ENCODE assay signal across 1 cellular context in the genomic region with DNA sequence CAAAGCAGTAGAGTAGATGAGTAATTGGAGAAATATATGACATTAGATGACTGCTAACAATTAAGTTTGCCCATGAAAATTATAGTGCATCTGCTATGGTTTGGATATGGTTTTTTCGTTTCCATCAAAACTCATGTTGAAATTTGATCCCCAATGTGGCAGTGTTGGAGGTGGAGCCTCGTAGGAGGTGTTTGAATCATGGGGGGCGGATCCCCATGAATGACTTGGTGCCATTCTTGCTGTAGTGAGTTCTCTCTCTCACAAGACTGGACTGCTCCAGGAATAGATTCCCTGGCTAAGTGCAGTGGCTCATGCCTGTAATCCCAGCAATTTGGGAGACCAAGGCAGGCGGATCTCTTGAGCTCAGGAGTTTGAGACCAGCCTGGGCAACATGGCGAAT.
TF ChIP-seq lines count a peak whose summit lies in the region.

No MANE protein-coding gene starts in this region.

TF ChIP-seq in GM23338, 12 proteins besides CTCF, POLR2A, EP300 and RAD21 (continued from another document):
- TF ChIP-seq, protein P1, sequence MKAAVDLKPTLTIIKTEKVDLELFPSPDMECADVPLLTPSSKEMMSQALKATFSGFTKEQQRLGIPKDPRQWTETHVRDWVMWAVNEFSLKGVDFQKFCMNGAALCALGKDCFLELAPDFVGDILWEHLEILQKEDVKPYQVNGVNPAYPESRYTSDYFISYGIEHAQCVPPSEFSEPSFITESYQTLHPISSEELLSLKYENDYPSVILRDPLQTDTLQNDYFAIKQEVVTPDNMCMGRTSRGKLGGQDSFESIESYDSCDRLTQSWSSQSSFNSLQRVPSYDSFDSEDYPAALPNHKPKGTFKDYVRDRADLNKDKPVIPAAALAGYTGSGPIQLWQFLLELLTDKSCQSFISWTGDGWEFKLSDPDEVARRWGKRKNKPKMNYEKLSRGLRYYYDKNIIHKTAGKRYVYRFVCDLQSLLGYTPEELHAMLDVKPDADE (IDR thresholded peaks at IDR 0.05) = no peak
- TF ChIP-seq EZH2phosphoT487 (IDR thresholded peaks at IDR 0.05; ENCODE audit: unreplicated experiment) (no peak), NANOG (IDR thresholded peaks at IDR 0.05; ENCODE audit: borderline replicate concordance) (no peak), ZNF331 (CRISPR knock-in tag; IDR thresholded peaks at IDR 0.05; ENCODE audit: low read depth) (no peak), EZH2 (IDR thresholded peaks at IDR 0.05; ENCODE audit: low read depth, unreplicated experiment) (no peak), STAT1 (IDR thresholded peaks at IDR 0.05; ENCODE audit: unreplicated experiment) (no peak), JUNB (IDR thresholded peaks at IDR 0.05; ENCODE audit: unreplicated experiment) (no peak)
- TF ChIP-seq, protein P2, sequence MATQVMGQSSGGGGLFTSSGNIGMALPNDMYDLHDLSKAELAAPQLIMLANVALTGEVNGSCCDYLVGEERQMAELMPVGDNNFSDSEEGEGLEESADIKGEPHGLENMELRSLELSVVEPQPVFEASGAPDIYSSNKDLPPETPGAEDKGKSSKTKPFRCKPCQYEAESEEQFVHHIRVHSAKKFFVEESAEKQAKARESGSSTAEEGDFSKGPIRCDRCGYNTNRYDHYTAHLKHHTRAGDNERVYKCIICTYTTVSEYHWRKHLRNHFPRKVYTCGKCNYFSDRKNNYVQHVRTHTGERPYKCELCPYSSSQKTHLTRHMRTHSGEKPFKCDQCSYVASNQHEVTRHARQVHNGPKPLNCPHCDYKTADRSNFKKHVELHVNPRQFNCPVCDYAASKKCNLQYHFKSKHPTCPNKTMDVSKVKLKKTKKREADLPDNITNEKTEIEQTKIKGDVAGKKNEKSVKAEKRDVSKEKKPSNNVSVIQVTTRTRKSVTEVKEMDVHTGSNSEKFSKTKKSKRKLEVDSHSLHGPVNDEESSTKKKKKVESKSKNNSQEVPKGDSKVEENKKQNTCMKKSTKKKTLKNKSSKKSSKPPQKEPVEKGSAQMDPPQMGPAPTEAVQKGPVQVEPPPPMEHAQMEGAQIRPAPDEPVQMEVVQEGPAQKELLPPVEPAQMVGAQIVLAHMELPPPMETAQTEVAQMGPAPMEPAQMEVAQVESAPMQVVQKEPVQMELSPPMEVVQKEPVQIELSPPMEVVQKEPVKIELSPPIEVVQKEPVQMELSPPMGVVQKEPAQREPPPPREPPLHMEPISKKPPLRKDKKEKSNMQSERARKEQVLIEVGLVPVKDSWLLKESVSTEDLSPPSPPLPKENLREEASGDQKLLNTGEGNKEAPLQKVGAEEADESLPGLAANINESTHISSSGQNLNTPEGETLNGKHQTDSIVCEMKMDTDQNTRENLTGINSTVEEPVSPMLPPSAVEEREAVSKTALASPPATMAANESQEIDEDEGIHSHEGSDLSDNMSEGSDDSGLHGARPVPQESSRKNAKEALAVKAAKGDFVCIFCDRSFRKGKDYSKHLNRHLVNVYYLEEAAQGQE (IDR thresholded peaks at IDR 0.05; ENCODE audit: unreplicated experiment) = no peak
- TF ChIP-seq, protein P3, sequence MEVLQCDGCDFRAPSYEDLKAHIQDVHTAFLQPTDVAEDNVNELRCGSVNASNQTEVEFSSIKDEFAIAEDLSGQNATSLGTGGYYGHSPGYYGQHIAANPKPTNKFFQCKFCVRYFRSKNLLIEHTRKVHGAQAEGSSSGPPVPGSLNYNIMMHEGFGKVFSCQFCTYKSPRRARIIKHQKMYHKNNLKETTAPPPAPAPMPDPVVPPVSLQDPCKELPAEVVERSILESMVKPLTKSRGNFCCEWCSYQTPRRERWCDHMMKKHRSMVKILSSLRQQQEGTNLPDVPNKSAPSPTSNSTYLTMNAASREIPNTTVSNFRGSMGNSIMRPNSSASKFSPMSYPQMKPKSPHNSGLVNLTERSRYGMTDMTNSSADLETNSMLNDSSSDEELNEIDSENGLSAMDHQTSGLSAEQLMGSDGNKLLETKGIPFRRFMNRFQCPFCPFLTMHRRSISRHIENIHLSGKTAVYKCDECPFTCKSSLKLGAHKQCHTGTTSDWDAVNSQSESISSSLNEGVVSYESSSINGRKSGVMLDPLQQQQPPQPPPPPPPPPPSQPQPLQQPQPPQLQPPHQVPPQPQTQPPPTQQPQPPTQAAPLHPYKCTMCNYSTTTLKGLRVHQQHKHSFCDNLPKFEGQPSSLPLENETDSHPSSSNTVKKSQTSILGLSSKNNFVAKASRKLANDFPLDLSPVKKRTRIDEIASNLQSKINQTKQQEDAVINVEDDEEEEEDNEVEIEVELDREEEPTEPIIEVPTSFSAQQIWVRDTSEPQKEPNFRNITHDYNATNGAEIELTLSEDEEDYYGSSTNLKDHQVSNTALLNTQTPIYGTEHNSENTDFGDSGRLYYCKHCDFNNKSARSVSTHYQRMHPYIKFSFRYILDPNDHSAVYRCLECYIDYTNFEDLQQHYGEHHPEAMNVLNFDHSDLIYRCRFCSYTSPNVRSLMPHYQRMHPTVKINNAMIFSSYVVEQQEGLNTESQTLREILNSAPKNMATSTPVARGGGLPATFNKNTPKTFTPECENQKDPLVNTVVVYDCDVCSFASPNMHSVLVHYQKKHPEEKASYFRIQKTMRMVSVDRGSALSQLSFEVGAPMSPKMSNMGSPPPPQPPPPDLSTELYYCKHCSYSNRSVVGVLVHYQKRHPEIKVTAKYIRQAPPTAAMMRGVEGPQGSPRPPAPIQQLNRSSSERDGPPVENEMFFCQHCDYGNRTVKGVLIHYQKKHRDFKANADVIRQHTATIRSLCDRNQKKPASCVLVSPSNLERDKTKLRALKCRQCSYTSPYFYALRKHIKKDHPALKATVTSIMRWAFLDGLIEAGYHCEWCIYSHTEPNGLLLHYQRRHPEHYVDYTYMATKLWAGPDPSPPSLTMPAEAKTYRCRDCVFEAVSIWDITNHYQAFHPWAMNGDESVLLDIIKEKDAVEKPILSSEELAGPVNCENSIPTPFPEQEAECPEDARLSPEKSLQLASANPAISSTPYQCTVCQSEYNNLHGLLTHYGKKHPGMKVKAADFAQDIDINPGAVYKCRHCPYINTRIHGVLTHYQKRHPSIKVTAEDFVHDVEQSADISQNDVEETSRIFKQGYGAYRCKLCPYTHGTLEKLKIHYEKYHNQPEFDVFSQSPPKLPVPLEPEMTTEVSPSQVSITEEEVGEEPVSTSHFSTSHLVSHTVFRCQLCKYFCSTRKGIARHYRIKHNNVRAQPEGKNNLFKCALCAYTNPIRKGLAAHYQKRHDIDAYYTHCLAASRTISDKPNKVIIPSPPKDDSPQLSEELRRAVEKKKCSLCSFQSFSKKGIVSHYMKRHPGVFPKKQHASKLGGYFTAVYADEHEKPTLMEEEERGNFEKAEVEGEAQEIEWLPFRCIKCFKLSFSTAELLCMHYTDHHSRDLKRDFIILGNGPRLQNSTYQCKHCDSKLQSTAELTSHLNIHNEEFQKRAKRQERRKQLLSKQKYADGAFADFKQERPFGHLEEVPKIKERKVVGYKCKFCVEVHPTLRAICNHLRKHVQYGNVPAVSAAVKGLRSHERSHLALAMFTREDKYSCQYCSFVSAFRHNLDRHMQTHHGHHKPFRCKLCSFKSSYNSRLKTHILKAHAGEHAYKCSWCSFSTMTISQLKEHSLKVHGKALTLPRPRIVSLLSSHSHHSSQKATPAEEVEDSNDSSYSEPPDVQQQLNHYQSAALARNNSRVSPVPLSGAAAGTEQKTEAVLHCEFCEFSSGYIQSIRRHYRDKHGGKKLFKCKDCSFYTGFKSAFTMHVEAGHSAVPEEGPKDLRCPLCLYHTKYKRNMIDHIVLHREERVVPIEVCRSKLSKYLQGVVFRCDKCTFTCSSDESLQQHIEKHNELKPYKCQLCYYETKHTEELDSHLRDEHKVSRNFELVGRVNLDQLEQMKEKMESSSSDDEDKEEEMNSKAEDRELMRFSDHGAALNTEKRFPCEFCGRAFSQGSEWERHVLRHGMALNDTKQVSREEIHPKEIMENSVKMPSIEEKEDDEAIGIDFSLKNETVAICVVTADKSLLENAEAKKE (CRISPR knock-in tag; IDR thresholded peaks at IDR 0.05) = no peak
TF ChIP-seq in GM23338: peak in this region for 0.
